In genomic region chr4:33068539-33068938, GRCh38 we compare ENCODE assay signal across 30 cellular contexts.
"Had no signal": no experiment of that assay in that cellular context is flagged by ENCODE, and none has a peak within 500 bp of the region (broad histone marks: within the 10 kb centered on the region; RNA-seq: fewer than 3 reads in every experiment).

No MANE protein-coding gene starts in this region.

- H3K27ac ChIP-seq: hepatocyte, left lung, lower lobe of right lung, neural progenitor cell, neutrophil, parathyroid adenoma, psoas muscle, skin epidermis, stomach, testis, thyroid gland, transverse colon, upper lobe of right lung had no signal

- H3K9me3 ChIP-seq: neutrophil, testis, thyroid gland, transverse colon, upper lobe of right lung had no signal

- H3K9ac ChIP-seq: neural progenitor cell, parathyroid adenoma had no signal

- H3K4me2 ChIP-seq: hepatocyte, neural progenitor cell had no signal

- H3K79me2 ChIP-seq: hepatocyte, parathyroid adenoma had no signal

- H3K4me1 ChIP-seq: parathyroid adenoma, psoas muscle, testis, transverse colon, upper lobe of right lung had no signal

- H3K36me3 ChIP-seq: left lung, lower lobe of right lung, neural progenitor cell, neutrophil, stomach, thyroid gland, transverse colon, upper lobe of right lung had no signal

- H3K27me3 ChIP-seq: hepatocyte, left lung, neural progenitor cell, neutrophil, stomach, testis, thyroid gland, transverse colon, upper lobe of right lung had no signal

- H2AFZ ChIP-seq: hepatocyte, neural progenitor cell, parathyroid adenoma had no signal

- H3K4me3 ChIP-seq: hepatocyte, left lung, lower lobe of right lung, neural progenitor cell, psoas muscle, skin epidermis, stomach, testis, thyroid gland, transverse colon, upper lobe of right lung had no signal

- ATAC-seq: left colon; left lung; lower lobe of right lung; natural killer cell; psoas muscle; sciatic nerve; stimulated activated naive B cell treated with anti-CD40 and anti-IgM and Interleukin-4, amounts not matched to agents 10 μg/mL and 1 μg/mL and 100 μg/mL, for 72 hours; stimulated activated naive CD8-positive, alpha-beta T cell treated with anti-CD3 and anti-CD28 coated beads, Interleukin-15, Interleukin-2, amounts not matched to agents 100 U/mL and 50 U/mL, for 24 hours; upper lobe of right lung had no signal

- DNase-seq: kidney glomerular epithelial cell; left colon; left lung; lower lobe of right lung; mammary epithelial cell; mesendoderm; naive B cell; natural killer cell; nephron progenitor cell; occipital lobe; psoas muscle; stimulated activated CD4-positive, alpha-beta T cell treated with anti-CD3 and anti-CD28 coated beads, Interleukin-12 subunit alpha, Interleukin-12 subunit beta, amount 100 ng/mL, for 4 hours; stimulated activated CD4-positive, alpha-beta T cell treated with anti-CD3 and anti-CD28 coated beads, Interleukin-15, amount 100 ng/mL, for 24 hours; stimulated activated CD4-positive, alpha-beta T cell treated with anti-CD3 and anti-CD28 coated beads, Interleukin-2, amount 100 ng/mL, for 24 hours; stimulated activated CD4-positive, alpha-beta T cell treated with anti-CD3 and anti-CD28 coated beads, Interleukin-4, amount 100 ng/mL, for 1 hour; stimulated activated naive B cell treated with anti-CD40 and anti-IgM and Interleukin-4, amounts not matched to agents 10 μg/mL and 1 μg/mL and 100 μg/mL, for 72 hours; stimulated activated naive CD8-positive, alpha-beta T cell treated with anti-CD3 and anti-CD28 coated beads, Interleukin-15, Interleukin-2, amounts not matched to agents 100 U/mL and 50 U/mL, for 24 hours; stomach; testis; thyroid gland; transverse colon; upper lobe of right lung had no signal

- FAIRE-seq: keratinocyte, urothelium cell line had no signal
